17 cellular contexts compared by ENCODE assay signal in genomic region chr12:69309461-69309860, GRCh38. TPM values are rescaled to one million over a fixed set of nuclear protein-coding genes. Genes with fewer than 3 reads are reported as not detected.
DNase-seq lines count a peak whose midpoint lies in the region; ATAC-seq, FAIRE-seq and TF ChIP-seq lines count a peak whose summit lies in the region.
"Had no signal": no experiment of that assay in that cellular context is flagged by ENCODE, and none has a peak within 500 bp of the region (broad histone marks: within the 10 kb centered on the region; RNA-seq: fewer than 3 reads in every experiment).

No MANE protein-coding gene starts in this region.

- H2BK20ac ChIP-seq in IMR-90 (ENCODE audit: low read depth, low read length): no peak overlapping the region

- H3K27me3 ChIP-seq in IMR-90 (ENCODE audit: control insufficient read depth, insufficient read depth, low read length) (no peaks in the 10 kb centered on the region; the same call in 1 of the 2 replicates), K562 (ENCODE audit: control insufficient read depth in 2 of 2, insufficient read depth in 2 of 2, low read length in 2 of 2) (no peaks in the 10 kb centered on the region)
- H3K27me3 ChIP-seq: BLaER1 treated with 17β-estradiol and CSF1 and Interleukin-3, amounts not matched to agents 10 nM and 100 nM had no signal

- H3K4me2 ChIP-seq in IMR-90 (ENCODE audit: low read depth, low read length): no peak overlapping the region
- no peak overlapping the region for H3K4me2 ChIP-seq in K562 (ENCODE audit: insufficient read depth, low read length)
- H3K4me2 ChIP-seq: BLaER1 treated with 17β-estradiol and CSF1 and Interleukin-3, amounts not matched to agents 10 nM and 100 nM; GM23338 had no signal

- no peaks in the 10 kb centered on the region for H3K79me1 ChIP-seq in IMR-90 (ENCODE audit: low read depth in 1 of 2, low read length in 2 of 2)

- CTCF ChIA-PET in IMR-90 (lab: Yijun Ruan, JAX): no interaction called here
- CTCF ChIA-PET in K562 (lab: Yijun Ruan, JAX; ENCODE audit: low intra/inter-chr PET ratio): no interaction called here

- H3K36me3 ChIP-seq in IMR-90 (ENCODE audit: control insufficient read depth, insufficient read depth, low read length) (no peaks in the 10 kb centered on the region), K562 (ENCODE audit: control insufficient read depth, insufficient read depth, low read length) (no peaks in the 10 kb centered on the region)
- H3K36me3 ChIP-seq: BLaER1 treated with 17β-estradiol and CSF1 and Interleukin-3, amounts not matched to agents 10 nM and 100 nM had no signal

- H3K27ac ChIP-seq in IMR-90 (ENCODE audit: insufficient read depth, low read length): no peak overlapping the region
- H3K27ac ChIP-seq in K562 (ENCODE audit: extremely low read depth, low read depth, low read length): no peak overlapping the region
- H3K27ac ChIP-seq: BLaER1 treated with 17β-estradiol and CSF1 and Interleukin-3, amounts not matched to agents 10 nM and 100 nM had no signal

- TF ChIP-seq RAD21 in IMR-90 (IDR thresholded peaks at IDR 0.05; ENCODE audit: low read length): no peak
- no peak for TF ChIP-seq RAD21 in K562 (CRISPR knock-in tag; conservative IDR thresholded peaks at IDR 0.05 in 1 of 2, IDR thresholded peaks at IDR 0.05 in 1 of 2)

- peak; percentile 35 for FAIRE-seq in K562 (lab: Jason Lieb, UNC)
- FAIRE-seq: D721Med, G401.6, H54, HTR-8/SVneo had no signal

- H3K18ac ChIP-seq in IMR-90 (ENCODE audit: low read depth, low read length): no peak overlapping the region

- in situ Hi-C loops in IMR-90 (cut with MboI; ENCODE audit: low sequenced_read_pairs): no loop called here
- in situ Hi-C loops in K562 (cut with MboI): no loop called here

- H4K91ac ChIP-seq in IMR-90 (ENCODE audit: insufficient read depth, low read depth, low read length): no peak overlapping the region

- H2AK5ac ChIP-seq in IMR-90 (ENCODE audit: low read depth, low read length): no peak overlapping the region

- H4K8ac ChIP-seq in IMR-90 (ENCODE audit: low read depth in 2 of 2, low read length in 2 of 2): no peak overlapping the region

- no CpG with 5 or more reads among the region's 3 CpGs for WGBS in IMR-90 (ENCODE audit: extremely low coverage in 2 of 2, insufficient read length in 1 of 2), 2 experiments
- WGBS in K562 (ENCODE audit: insufficient coverage, low coverage, missing lambda C conversion rate): 18% methylated on average over 3 of the region's 3 CpGs

- H2BK15ac ChIP-seq in IMR-90 (ENCODE audit: low read depth, low read length): no peak overlapping the region

- intact Hi-C loops in IMR-90 (cut with micrococcal nuclease): no loop called here
- intact Hi-C loops in K562 (cut with micrococcal nuclease): no loop called here

- H3K4me3 ChIP-seq in IMR-90 (ENCODE audit: insufficient read depth, low read depth, low read length) (no peak overlapping the region), K562 (no peak overlapping the region)
- H3K4me3 ChIP-seq: BLaER1 treated with 17β-estradiol and CSF1 and Interleukin-3, amounts not matched to agents 10 nM and 100 nM; GM23338 had no signal

- H3K9me3 ChIP-seq in IMR-90 (ENCODE audit: control insufficient read depth, insufficient read depth, low read length) (no peaks in the 10 kb centered on the region), K562 (replicated peaks; ENCODE audit: control insufficient read depth, insufficient read depth, low read depth, low read length) (no peaks in the 10 kb centered on the region; the same call in 1 of the 2 replicates)

- H3K14ac ChIP-seq in IMR-90 (replicated peaks; ENCODE audit: low read depth, low read length): no peak overlapping the region

- no TSS peak for BruUV-seq in IMR-90 (replicated peaks; lab: Mats Ljungman, UMichigan)
- BruUV-seq in K562 (replicated peaks; lab: Mats Ljungman, UMichigan): no TSS peak

- TF ChIP-seq CTCF in IMR-90 (conservative IDR thresholded peaks at IDR 0.05; ENCODE audit: low read depth, low read length) (no peak), K562 (IDR thresholded peaks at IDR 0.05 in 2 of 3, conservative IDR thresholded peaks at IDR 0.05 in 1 of 3; ENCODE audit: insufficient read depth in 2 of 3, low read depth in 1 of 3, low read length in 3 of 3) (no peak)

- dilution Hi-C loops in IMR-90 (cut with HindIII; ENCODE audit: low sequenced_read_pairs, unreplicated experiment): no loop called here

- TF ChIP-seq POLR2A in IMR-90 (IDR thresholded peaks at IDR 0.05; ENCODE audit: low read depth, low read length): no peak
- TF ChIP-seq POLR2A in K562 (conservative IDR thresholded peaks at IDR 0.05): no peak

- H3K4ac ChIP-seq in IMR-90 (ENCODE audit: low read depth, low read length): no peak overlapping the region

- H3K4me1 ChIP-seq in IMR-90 (ENCODE audit: control insufficient read depth, insufficient read depth, low read length) (no peaks in the 10 kb centered on the region), K562 (replicated peaks in 1 of 2; ENCODE audit: control insufficient read depth in 2 of 2, insufficient read depth in 2 of 2, low read length in 2 of 2) (no peaks in the 10 kb centered on the region; a peak in 1 of 5 replicates)
- H3K4me1 ChIP-seq: BLaER1 treated with 17β-estradiol and CSF1 and Interleukin-3, amounts not matched to agents 10 nM and 100 nM; Caco-2 had no signal

- no peak overlapping the region for H2BK120ac ChIP-seq in IMR-90 (ENCODE audit: low read depth, low read length)

- POLR2A ChIA-PET in IMR-90 (lab: Charles Lee; ENCODE audit: unreplicated experiment) (no interaction called here), K562 (lab: Yijun Ruan, JAX) (no interaction called here)

- no peak for TF ChIP-seq EP300 in K562 (IDR thresholded peaks at IDR 0.05; ENCODE audit: low read length)

- no peak overlapping the region for H2BK5ac ChIP-seq in IMR-90 (ENCODE audit: low read depth, low read length, poor library complexity, severe bottlenecking)

- H3K79me2 ChIP-seq in K562 (ENCODE audit: control insufficient read depth, insufficient read depth, low read length): no peaks in the 10 kb centered on the region

- H3K9me1 ChIP-seq in IMR-90 (ENCODE audit: insufficient read depth, low read length) (no peaks in the 10 kb centered on the region), K562 (ENCODE audit: control insufficient read depth, insufficient read depth, low read length) (no peaks in the 10 kb centered on the region)

- ATAC-seq in IMR-90 (ENCODE audit: low read depth) (no peak), K562 (no peak), left lobe of liver (peak; percentile 31), HG03196 (IDR thresholded peaks at IDR 0.05; ENCODE audit: unreplicated experiment) (no peak)
- ATAC-seq: CD8-positive, alpha-beta T cell; GM23338 had no signal

- no peak overlapping the region for H3K56ac ChIP-seq in IMR-90 (ENCODE audit: extremely low read depth, insufficient read depth, low read length)

- H4K20me1 ChIP-seq in IMR-90 (ENCODE audit: insufficient read depth, low read length) (no peaks in the 10 kb centered on the region), K562 (replicated peaks; ENCODE audit: control insufficient read depth, insufficient read depth, low read length) (no peaks in the 10 kb centered on the region)
- H4K20me1 ChIP-seq: BLaER1 treated with 17β-estradiol and CSF1 and Interleukin-3, amounts not matched to agents 10 nM and 100 nM had no signal

- no peak overlapping the region for H4K5ac ChIP-seq in IMR-90 (ENCODE audit: low read depth, low read length)

- H3K9ac ChIP-seq in IMR-90 (ENCODE audit: low read depth, low read length) (no peak overlapping the region), K562 (ENCODE audit: insufficient read depth in 1 of 2, low read depth in 2 of 2, low read length in 2 of 2) (no peak overlapping the region)
- H3K9ac ChIP-seq: BLaER1 treated with 17β-estradiol and CSF1 and Interleukin-3, amounts not matched to agents 10 nM and 100 nM had no signal

- DNase-seq in IMR-90 (peak; percentile 3), OCI-M1 (lab: John Stamatoyannopoulos, UW) (peak; percentile 23), K562 (ENCODE audit: extremely low read depth in 1 of 4, low spot score in 3 of 4) (peak in 1 of 4 experiments; percentile 19), left lobe of liver (ENCODE audit: low spot score) (no peak), COR-L47 (lab: John Stamatoyannopoulos, UW) (no peak)
- DNase-seq in stimulated activated CD4-positive, alpha-beta T cell treated with anti-CD3 and anti-CD28 coated beads, Interleukin-1b, Interleukin-23, amount 100 ng/mL, for 48 hours: no peak
- DNase-seq: 8988T; Caco-2; CD8-positive, alpha-beta T cell; HCEC 1CT had no signal

- no peak overlapping the region for H3K23ac ChIP-seq in IMR-90 (ENCODE audit: low read depth, low read length)

- no peak overlapping the region for H2AK9ac ChIP-seq in IMR-90 (replicated peaks; ENCODE audit: low read depth, low read length, poor library complexity)

- H2AFZ ChIP-seq in IMR-90 (replicated peaks; ENCODE audit: low read length, poor library complexity) (no peak overlapping the region), K562 (ENCODE audit: low read depth, low read length) (no peak overlapping the region)
- H2AFZ ChIP-seq: GM23338 had no signal

RNA-seq across cellular contexts. Expression of gene LYZ, which starts 38.7 kb away (rescaled TPM):
- not detected in 2 replicates for total RNA-seq in IMR-90 (2012; rRNA removed)
- not detected in 2 replicates for polyA plus RNA-seq in IMR-90 (2012; rRNA removed)
- polyA plus RNA-seq in IMR-90 (2012; cell fraction: cytosol; rRNA removed): not detected in 2 replicates
- polyA plus RNA-seq in IMR-90 (2012; cell fraction: nucleus; rRNA removed; ENCODE audit: low replicate concordance): not detected in 2 replicates
- 6.4 and 13.8 TPM in 2 replicates for total RNA-seq in K562 (2011; cell fraction: chromatin; rRNA removed; ENCODE audit: low replicate concordance)
- 11.3 and 12.5 TPM in 2 replicates for total RNA-seq in K562 (2011; cell fraction: nucleolus; rRNA removed)
- 15.8 and 17.8 TPM in 2 replicates for total RNA-seq in K562 (2011; cell fraction: nucleoplasm; rRNA removed)
- total RNA-seq in K562 (2014; rRNA removed): 30.1 and 38.1 TPM in 2 replicates
- total RNA-seq in K562 (2014; rRNA removed; fragmentation: Illumina TruSeq; extraction: Trizol): 64.1 and 64.8 TPM in 2 replicates
- total RNA-seq in K562 (2015; rRNA removed; fragmentation: Illumina TruSeq; extraction: Trizol): 96.3 and 99.0 TPM in 2 replicates
- 31.9 and 32.0 TPM in 2 replicates for total RNA-seq in K562 (2021)
- 35.6 and 41.2 TPM in 2 replicates for polyA plus RNA-seq in K562 (2011; rRNA removed)
- 25.8 and 34.2 TPM in 2 replicates for polyA plus RNA-seq in K562 (2011; cell fraction: cytosol; rRNA removed)
- 4.1 and 6.9 TPM in 2 replicates for polyA plus RNA-seq in K562 (2011; cell fraction: nucleus; rRNA removed)
- 63.9 and 76.2 TPM in 2 replicates for polyA plus RNA-seq in K562 (2012)
- polyA plus RNA-seq in K562 (2014; fragmentation: Illumina TruSeq; extraction: Trizol): 42.1 and 46.5 TPM in 2 replicates
- polyA plus RNA-seq in K562 (2014; fragmentation: Nextera tagmentation; extraction: Ambion mirVana): 10 to 100 TPM; 44.0 to 47.0 TPM
- 27.2 and 37.0 TPM in 2 replicates for polyA plus RNA-seq in K562 (2014; rRNA removed)
- polyA minus RNA-seq in K562 (2011; rRNA and poly(A)+ RNA removed): 85.6 and 103 TPM in 2 replicates
- 23.7 and 37.9 TPM in 2 replicates for polyA minus RNA-seq in K562 (2011; cell fraction: cytosol; rRNA and poly(A)+ RNA removed)
- 2.4 and 5.3 TPM in 2 replicates for polyA minus RNA-seq in K562 (2011; cell fraction: nucleus; rRNA and poly(A)+ RNA removed)
- total RNA-seq in left lobe of liver: 6.6 TPM
- total RNA-seq: GM23338 had no signal
- polyA plus RNA-seq: GM23338 had no signal

RNA-seq across cellular contexts. Expression of gene YEATS4, which starts 50.1 kb away (rescaled TPM):
- total RNA-seq in IMR-90 (2012; rRNA removed) (15.1 and 17.8 TPM in 2 replicates), K562 (2014; rRNA removed) (39.3 and 82.5 TPM in 2 replicates), K562 (2014; rRNA removed; fragmentation: Illumina TruSeq; extraction: Trizol) (52.9 and 62.2 TPM in 2 replicates), K562 (2015; rRNA removed; fragmentation: Illumina TruSeq; extraction: Trizol) (41.2 and 41.3 TPM in 2 replicates), K562 (2021) (33.0 and 39.2 TPM in 2 replicates), left lobe of liver (3.4 TPM)
- polyA plus RNA-seq in IMR-90 (2012; rRNA removed) (6.9 and 10.0 TPM in 2 replicates), K562 (2011; rRNA removed) (37.8 and 50.2 TPM in 2 replicates), K562 (2014; fragmentation: Illumina TruSeq; extraction: Trizol) (45.2 and 49.2 TPM in 2 replicates), K562 (2014; fragmentation: Nextera tagmentation; extraction: Ambion mirVana) (10 to 100 TPM; 25.9 to 26.3 TPM), K562 (2014; rRNA removed) (61.0 and 92.2 TPM in 2 replicates)
- 23.0 and 30.8 TPM in 2 replicates for polyA plus RNA-seq in IMR-90 (2012; cell fraction: cytosol; rRNA removed)
- polyA plus RNA-seq in IMR-90 (2012; cell fraction: nucleus; rRNA removed; ENCODE audit: low replicate concordance): 7.0 and 14.9 TPM in 2 replicates
- total RNA-seq in K562 (2011; cell fraction: chromatin; rRNA removed; ENCODE audit: low replicate concordance): 10.0 and 21.9 TPM in 2 replicates
- total RNA-seq in K562 (2011; cell fraction: nucleolus; rRNA removed): 10.8 and 18.6 TPM in 2 replicates
- total RNA-seq in K562 (2011; cell fraction: nucleoplasm; rRNA removed): 14.5 and 16.9 TPM in 2 replicates
- polyA plus RNA-seq in K562 (2011; cell fraction: cytosol; rRNA removed): 27.5 and 29.8 TPM in 2 replicates
- 11.5 and 13.0 TPM in 2 replicates for polyA plus RNA-seq in K562 (2011; cell fraction: nucleus; rRNA removed)
- polyA plus RNA-seq in K562 (2012): 30.1 and 43.6 TPM in 2 replicates
- 20.0 and 24.0 TPM in 2 replicates for polyA minus RNA-seq in K562 (2011; rRNA and poly(A)+ RNA removed)
- polyA minus RNA-seq in K562 (2011; cell fraction: cytosol; rRNA and poly(A)+ RNA removed): 22.5 and 24.1 TPM in 2 replicates
- polyA minus RNA-seq in K562 (2011; cell fraction: nucleus; rRNA and poly(A)+ RNA removed): 14.9 and 31.8 TPM in 2 replicates

Comparison
In these comparisons a context has a peak if more than half of its experiments do, and no peak if none do; other contexts are left out.
1. DNase-seq: peak in IMR-90 (single experiment) and OCI-M1 (single experiment); none in left lobe of liver (single experiment), COR-L47 (single experiment) and stimulated activated CD4-positive, alpha-beta T cell treated with anti-CD3 and anti-CD28 coated beads, Interleukin-1b, Interleukin-23, amount 100 ng/mL, for 48 hours (single experiment).